19 cellular contexts compared by ENCODE assay signal in genomic region chr11:120127236-120127635, GRCh38. TPM values are rescaled to one million over a fixed set of nuclear protein-coding genes. Genes with fewer than 3 reads are reported as not detected.
DNase-seq lines count a peak whose midpoint lies in the region; ATAC-seq and TF ChIP-seq lines count a peak whose summit lies in the region.
"Had no signal": no experiment of that assay in that cellular context is flagged by ENCODE, and none has a peak within 500 bp of the region (broad histone marks: within the 10 kb centered on the region; RNA-seq: fewer than 3 reads in every experiment).

No MANE protein-coding gene starts in this region.

- H3K4me3 ChIP-seq in mammary epithelial cell (replicated peaks in 1 of 3; ENCODE audit: insufficient read depth in 1 of 3, low read depth in 2 of 3, low read length in 3 of 3), result no peak overlapping the region
- no peak overlapping the region for H3K4me3 ChIP-seq in lower lobe of right lung
- H3K4me3 ChIP-seq: A549, GM23338, HAP-1, SJSA1 had no signal

- no peak overlapping the region for H2AFZ ChIP-seq in mammary epithelial cell (ENCODE audit: low read depth, low read length)
- H2AFZ ChIP-seq: GM23338 had no signal

- POLR2A ChIA-PET in RWPE1 (lab: Yijun Ruan, JAX; ENCODE audit: low non-redundant PET), result no interaction called here

- no TSS peak for BruUV-seq in mammary epithelial cell (replicated peaks; lab: Mats Ljungman, UMichigan)

- WGBS in mammary epithelial cell (ENCODE audit: low coverage, missing lambda C conversion rate), result 89% methylated on average over 6 of the region's 7 CpGs

- peaks cover 29% of the 10 kb centered on the region for H3K36me3 ChIP-seq in mammary epithelial cell (ENCODE audit: insufficient read depth, low read length)
- H3K36me3 ChIP-seq in lower lobe of right lung, result no peaks in the 10 kb centered on the region
- H3K36me3 ChIP-seq: BE2C, HAP-1, SJSA1 had no signal

- peak overlapping the region; percentile 99 for H3K27ac ChIP-seq in RWPE1
- H3K27ac ChIP-seq in mammary epithelial cell (ENCODE audit: insufficient read depth, low read depth, low read length), result peak overlapping the region; percentile 97
- H3K27ac ChIP-seq in lower lobe of right lung, result no peak overlapping the region
- H3K27ac ChIP-seq: SJSA1 had no signal

- no peak overlapping the region for H3K4me2 ChIP-seq in mammary epithelial cell (ENCODE audit: insufficient read depth, low read depth, low read length)
- H3K4me2 ChIP-seq: GM23338 had no signal

- intact Hi-C loops in mammary epithelial cell (cut with micrococcal nuclease) (loop anchor here (5.0 to 10.0 kb wide), 3 partner anchors 110 to 742 kb away; partner anchors contain the start of gene USP2), lower lobe of right lung (cut with DNase I) (no loop called here)

- H3K9ac ChIP-seq in mammary epithelial cell (ENCODE audit: insufficient read depth, low read length), result no peak overlapping the region

- H3K79me2 ChIP-seq in mammary epithelial cell (ENCODE audit: insufficient read depth, low read length), result peaks cover 50% of the 10 kb centered on the region

- H3K9me3 ChIP-seq in mammary epithelial cell (replicated peaks; ENCODE audit: insufficient read depth, low read length) (no peaks in the 10 kb centered on the region), lower lobe of right lung (no peaks in the 10 kb centered on the region)
- H3K9me3 ChIP-seq: A549, BE2C, HAP-1, SJSA1 had no signal

- no peaks in the 10 kb centered on the region for H3K27me3 ChIP-seq in mammary epithelial cell (ENCODE audit: insufficient read depth, low read length)
- peaks cover 5% of the 10 kb centered on the region for H3K27me3 ChIP-seq in lower lobe of right lung (ENCODE audit: low read depth)
- H3K27me3 ChIP-seq: BE2C, SJSA1 had no signal

- no peaks in the 10 kb centered on the region for H4K20me1 ChIP-seq in mammary epithelial cell (ENCODE audit: insufficient read depth, low read length)

- dilution Hi-C loops in mammary epithelial cell (cut with HindIII; ENCODE audit: low sequenced_read_pairs), result no loop called here

- ATAC-seq in lower lobe of right lung (no peak), GM21723 (IDR thresholded peaks at IDR 0.05; ENCODE audit: unreplicated experiment) (no peak), HG03097 (IDR thresholded peaks at IDR 0.05; ENCODE audit: low FRiP score, unreplicated experiment) (no peak)
- ATAC-seq: A549, GM23338 had no signal

- DNase-seq in RWPE1 (ENCODE audit: low spot score) (no peak), mammary epithelial cell (no peak), lower lobe of right lung (peak; percentile 14), type B pancreatic cell (ENCODE audit: extremely low spot score, unreplicated experiment) (no peak), GM19238 (ENCODE audit: insufficient read length, low spot score) (no peak)
- DNase-seq: BE2C, EL, GF-D8, KG1, NCI-H1092 treated with DMSO at 0.1 percent for 48 hours, NCI-H1436 treated with DMSO at 0.1 percent for 48 hours, NCI-H1930, NCI-H510A had no signal

- TF ChIP-seq CTCF in RWPE1 (conservative IDR thresholded peaks at IDR 0.05; ENCODE audit: low read depth) (no peak), mammary epithelial cell (conservative IDR thresholded peaks at IDR 0.05 in 1 of 2, IDR thresholded peaks at IDR 0.05 in 1 of 2; ENCODE audit: extremely low read depth in 1 of 2, insufficient read depth in 1 of 2, low read depth in 1 of 2, low read length in 2 of 2) (no peak), lower lobe of right lung (IDR thresholded peaks at IDR 0.05) (no peak), type B pancreatic cell (conservative IDR thresholded peaks at IDR 0.05) (no peak)

- peaks cover 11% of the 10 kb centered on the region for H3K4me1 Mint-ChIP-seq in type B pancreatic cell (ENCODE audit: unreplicated experiment)
- H3K4me1 Mint-ChIP-seq: GM23338 had no signal

- no peaks in the 10 kb centered on the region for H3K9me3 Mint-ChIP-seq in type B pancreatic cell
- H3K9me3 Mint-ChIP-seq: GM23338 had no signal

- in situ Hi-C loops in mammary epithelial cell (cut with MboI; ENCODE audit: low sequenced_read_pairs in 2 of 2), result no loop called here

- peaks cover 14% of the 10 kb centered on the region for H3K27me3 Mint-ChIP-seq in type B pancreatic cell

- peaks cover 14% of the 10 kb centered on the region for H3K36me3 Mint-ChIP-seq in type B pancreatic cell

- H3K4me3 Mint-ChIP-seq in type B pancreatic cell, result no peak overlapping the region
- H3K4me3 Mint-ChIP-seq: GM23338 had no signal

- CTCF ChIA-PET in RWPE1 (lab: Yijun Ruan, JAX), result no interaction called here
- CTCF ChIA-PET in mammary epithelial cell (lab: Charles Lee; ENCODE audit: low non-redundant PET), result no interaction called here

- peaks cover 83% of the 10 kb centered on the region for H3K4me1 ChIP-seq in mammary epithelial cell (ENCODE audit: insufficient read depth, low read length)
- H3K4me1 ChIP-seq in lower lobe of right lung, result no peaks in the 10 kb centered on the region
- H3K4me1 ChIP-seq: HAP-1, SJSA1 had no signal

- peak overlapping the region; percentile 10 for H3K27ac Mint-ChIP-seq in type B pancreatic cell
- H3K27ac Mint-ChIP-seq: GM23338 had no signal

RNA-seq across cellular contexts. Expression of gene TRIM29, which starts 10.7 kb away (rescaled TPM):
- total RNA-seq in mammary epithelial cell (100 to 1,000 TPM; 256 to 341 TPM), lower lobe of right lung (8.3 TPM), type B pancreatic cell (ENCODE audit: low replicate concordance) (56.7 and 207 TPM in 2 replicates)
- 315 TPM for polyA plus RNA-seq in mammary epithelial cell
- 668 TPM for polyA minus RNA-seq in mammary epithelial cell
- total RNA-seq: SJSA1 had no signal
- polyA plus RNA-seq: GM23338 had no signal
